1 cellular context compared by ENCODE assay signal in the genomic region with DNA sequence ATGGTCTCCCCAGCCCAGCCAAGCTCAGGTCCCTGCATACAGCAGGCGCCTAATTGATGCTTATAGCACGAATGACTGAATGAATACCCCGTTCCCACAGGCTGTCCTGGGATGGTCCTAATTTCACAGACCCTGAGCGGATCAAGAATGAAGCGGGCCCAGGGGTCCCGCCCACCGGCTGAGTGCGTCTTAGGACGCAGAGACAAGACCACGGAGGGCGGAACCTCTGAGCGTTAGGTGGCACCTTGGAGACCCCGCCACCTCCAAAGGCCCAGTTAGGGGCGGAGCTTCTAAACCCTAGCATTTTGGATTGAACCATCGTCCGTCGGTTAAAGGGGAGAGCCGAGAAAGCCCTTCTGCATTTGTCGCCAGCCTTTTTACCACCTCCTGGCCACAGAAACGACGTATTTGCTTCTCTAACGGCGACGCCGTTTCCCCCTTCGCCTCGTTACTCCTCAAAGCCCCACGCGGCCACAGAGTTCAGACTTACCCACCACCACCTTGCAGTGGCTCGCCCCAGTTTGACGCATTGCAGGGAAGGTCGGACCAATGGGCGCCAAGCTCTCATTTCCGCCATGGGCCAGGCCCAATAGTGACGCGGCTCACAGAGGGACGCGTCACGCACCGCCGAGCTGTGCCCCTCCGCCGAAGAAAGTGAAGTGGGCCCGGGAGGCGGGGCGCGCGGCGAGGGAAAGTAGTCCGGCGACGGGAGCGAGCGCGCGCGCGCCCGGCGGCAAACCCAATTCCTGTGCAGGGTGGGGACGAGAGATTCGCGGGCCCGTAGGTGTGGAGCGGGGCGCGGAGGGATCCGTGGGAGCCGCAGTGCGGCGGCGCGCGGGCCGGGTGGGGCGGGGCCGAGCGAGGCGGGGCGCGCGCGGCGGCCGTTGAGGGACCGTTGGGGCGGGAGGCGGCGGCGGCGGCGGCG.
A peak's percentile ranks its signal among the peaks of the same experiment; 100 is the strongest.
TF ChIP-seq lines count a peak whose summit lies in the region.

No MANE protein-coding gene starts in this region.

TF ChIP-seq in IMR-90, 13 proteins besides CTCF, POLR2A, EP300 and RAD21:
- peak; percentile 65 for TF ChIP-seq FOS (IDR thresholded peaks at IDR 0.05; ENCODE audit: low read depth, low read length)
- TF ChIP-seq CHD1 (IDR thresholded peaks at IDR 0.05; ENCODE audit: low read depth, low read length) = peak; percentile 99; the same call in 1 of the 2 replicates
- peak; percentile 39; the same call in 1 of the 2 replicates for TF ChIP-seq MXI1 (IDR thresholded peaks at IDR 0.05; ENCODE audit: borderline replicate concordance, low read depth, low read length)
- no peak; the same call in 1 of the 2 replicates for TF ChIP-seq NFE2L2 (IDR thresholded peaks at IDR 0.05; ENCODE audit: low read depth, low read length)
- peak; percentile 95 for TF ChIP-seq MAZ (IDR thresholded peaks at IDR 0.05; ENCODE audit: borderline replicate concordance, low read depth, low read length)
- TF ChIP-seq BHLHE40 (IDR thresholded peaks at IDR 0.05; ENCODE audit: low read depth, low read length) = peak; percentile 97
